ENCODE assay signal across 7 cellular contexts in genomic region chr21:15592271-15592860, GRCh38.
DNase-seq lines count a peak whose midpoint lies in the region; ATAC-seq and TF ChIP-seq lines count a peak whose summit lies in the region.

No MANE protein-coding gene starts in this region.

- no peak for TF ChIP-seq POLR2A in prostate gland (IDR thresholded peaks at IDR 0.05)

- 5% methylated on average over 5 of the region's 5 CpGs for WGBS in SK-N-SH (ENCODE audit: low lambda C conversion rate)
- 9% methylated on average over 5 of the region's 5 CpGs for WGBS in prostate gland

- TF ChIP-seq EP300 in SK-N-SH (IDR thresholded peaks at IDR 0.05; ENCODE audit: borderline replicate concordance in 1 of 2, low read depth in 1 of 2, low read length in 1 of 2), result no peak

- intact Hi-C loops in prostate gland (cut with DNase I), result loop anchor here (5.0 kb wide), 2 partner anchors 730 to 1335 kb away; no protein-coding TSS in a partner anchor

- H3K9me3 ChIP-seq in SK-N-SH, result no peaks in the 10 kb centered on the region
- H3K9me3 ChIP-seq in fibroblast of lung (ENCODE audit: control insufficient read depth, insufficient read depth, low read depth, low read length), result no peaks in the 10 kb centered on the region
- H3K9me3 ChIP-seq in prostate gland, result no peaks in the 10 kb centered on the region

- no peaks in the 10 kb centered on the region for H4K20me1 ChIP-seq in SK-N-SH (ENCODE audit: insufficient read depth)
- H4K20me1 ChIP-seq in fibroblast of lung (ENCODE audit: control insufficient read depth, extremely low read depth, insufficient read depth, low read length), result no peaks in the 10 kb centered on the region

- H2AFZ ChIP-seq in SK-N-SH (ENCODE audit: low read depth) (no peak overlapping the region), fibroblast of lung (ENCODE audit: low read length) (no peak overlapping the region)

- no peaks in the 10 kb centered on the region for H3K9me2 ChIP-seq in SK-N-SH

- no peak overlapping the region for H3K4me3 ChIP-seq in Jurkat, Clone E6-1 (ENCODE audit: low read length)
- no peak overlapping the region; a peak in 1 of 4 replicates for H3K4me3 ChIP-seq in SK-N-SH (ENCODE audit: low read depth in 2 of 2, low read length in 1 of 2)
- H3K4me3 ChIP-seq in fibroblast of lung (replicated peaks in 1 of 4; ENCODE audit: control extremely low read depth in 1 of 4, insufficient read depth in 1 of 4, low read depth in 3 of 4, low read length in 4 of 4), result no peak overlapping the region
- H3K4me3 ChIP-seq in prostate gland, result no peak overlapping the region

- H3K79me2 ChIP-seq in SK-N-SH (ENCODE audit: insufficient read depth) (no peaks in the 10 kb centered on the region), fibroblast of lung (ENCODE audit: control insufficient read depth, insufficient read depth, low read length) (no peaks in the 10 kb centered on the region)

- H3K36me3 ChIP-seq in SK-N-SH (replicated peaks in 1 of 2; ENCODE audit: control insufficient read depth in 1 of 2, insufficient read depth in 2 of 2, low read length in 1 of 2) (no peaks in the 10 kb centered on the region), fibroblast of lung (ENCODE audit: control insufficient read depth, insufficient read depth, low read length) (no peaks in the 10 kb centered on the region), prostate gland (no peaks in the 10 kb centered on the region)

- no peak overlapping the region for H3K27ac ChIP-seq in SK-N-SH (ENCODE audit: low read depth in 2 of 2, low read length in 1 of 2)
- H3K27ac ChIP-seq in fibroblast of lung (ENCODE audit: insufficient read depth, low read length), result no peak overlapping the region
- H3K27ac ChIP-seq in prostate gland, result no peak overlapping the region

- POLR2A ChIA-PET in SK-N-SH (lab: Yijun Ruan, JAX), result no interaction called here

- no peak overlapping the region for H3K4me2 ChIP-seq in SK-N-SH
- H3K4me2 ChIP-seq in fibroblast of lung (ENCODE audit: extremely low read depth, insufficient read depth, low read length), result no peak overlapping the region

- no peak for ATAC-seq in HG03571 (IDR thresholded peaks at IDR 0.05; ENCODE audit: unreplicated experiment)

- DNase-seq in GDM1 (lab: John Stamatoyannopoulos, UW) (peak; percentile 22), SK-N-SH (peak; percentile 27), fibroblast of lung (ENCODE audit: low read depth in 2 of 2) (peak; percentile 38 to 71), prostate gland (ENCODE audit: low spot score) (peak; percentile 21), ecto neural progenitor cell (ENCODE audit: low spot score) (no peak)
- peak; percentile 24 for DNase-seq in Jurkat, Clone E6-1 (ENCODE audit: low read depth, low spot score)

- TF ChIP-seq CTCF in SK-N-SH (IDR thresholded peaks at IDR 0.05) (peak; percentile 71), fibroblast of lung (conservative IDR thresholded peaks at IDR 0.05 in 1 of 2, IDR thresholded peaks at IDR 0.05 in 1 of 2; ENCODE audit: low read depth in 1 of 2, low read length in 2 of 2) (peak; percentile 38 to 57), prostate gland (IDR thresholded peaks at IDR 0.05) (peak in 3 of 4 experiments; percentile 60 to 72 (median 66))

- CTCF ChIA-PET in SK-N-SH (lab: Yijun Ruan, JAX), result interaction anchor here (0.8 to 2.2 kb wide), 19 partner anchors 8 to 1340 kb away, joined by 3 to 13 read pairs (median 4); no protein-coding TSS in a partner anchor

- no peak overlapping the region for H3K9ac ChIP-seq in SK-N-SH
- no peak overlapping the region for H3K9ac ChIP-seq in fibroblast of lung (ENCODE audit: insufficient read depth, low read length)

- H3K27me3 ChIP-seq in SK-N-SH (ENCODE audit: insufficient read depth) (no peaks in the 10 kb centered on the region), fibroblast of lung (ENCODE audit: control insufficient read depth, insufficient read depth, low read length) (no peaks in the 10 kb centered on the region), prostate gland (replicated peaks; ENCODE audit: insufficient read depth) (no peaks in the 10 kb centered on the region)

- H3K4me1 ChIP-seq in SK-N-SH (ENCODE audit: control insufficient read depth in 1 of 2, insufficient read depth in 2 of 2, low read depth in 1 of 2, low read length in 1 of 2) (no peaks in the 10 kb centered on the region), fibroblast of lung (ENCODE audit: control insufficient read depth, extremely low read depth, insufficient read depth, low read length) (no peaks in the 10 kb centered on the region), prostate gland (replicated peaks) (no peaks in the 10 kb centered on the region)

- no peaks in the 10 kb centered on the region for H3F3A ChIP-seq in SK-N-SH (replicated peaks; ENCODE audit: insufficient read depth)

- TF ChIP-seq RAD21 in SK-N-SH (IDR thresholded peaks at IDR 0.05; ENCODE audit: low read length), result peak; percentile 92

TF ChIP-seq in SK-N-SH, 30 proteins besides CTCF, POLR2A, EP300 and RAD21:
- TF ChIP-seq FOSL2 (IDR thresholded peaks at IDR 0.05; ENCODE audit: borderline replicate concordance, low read depth) (no peak), SMC3 (IDR thresholded peaks at IDR 0.05; ENCODE audit: low read depth, low read length) (peak; percentile 63), FOXJ3 (CRISPR knock-in tag; IDR thresholded peaks at IDR 0.05) (no peak)
